Comparison of ENCODE assay signal across 1 cellular context in genomic region chr3:148534089-148534988, GRCh38.
TF ChIP-seq lines count a peak whose summit lies in the region.

No MANE protein-coding gene starts in this region.

TF ChIP-seq in HepG2, 621 proteins besides CTCF, POLR2A, EP300 and RAD21 (continued from another document and continues in another):
- TF ChIP-seq TFAP4 (IDR thresholded peaks at IDR 0.05; ENCODE audit: borderline replicate concordance, low read depth) (no peak), TFE3 (CRISPR knock-in tag; IDR thresholded peaks at IDR 0.05) (no peak), NCOR1 (IDR thresholded peaks at IDR 0.05; ENCODE audit: borderline replicate concordance, low read length) (no peak; the same call in 1 of the 2 replicates), PRMT3 (CRISPR knock-in tag; IDR thresholded peaks at IDR 0.05; ENCODE audit: borderline replicate concordance, low read depth) (no peak), REPIN1 (CRISPR knock-in tag; IDR thresholded peaks at IDR 0.05; ENCODE audit: borderline replicate concordance, low read depth) (no peak), THAP11 (CRISPR knock-in tag; IDR thresholded peaks at IDR 0.05) (peak; percentile 50), FOXA1 (IDR thresholded peaks at IDR 0.05) (no peak), FOXA1 (CRISPR knock-in tag; IDR thresholded peaks at IDR 0.05) (peak; percentile 94), ZNF883 (CRISPR knock-in tag; IDR thresholded peaks at IDR 0.05; ENCODE audit: not compliant biosample characterization) (no peak), RFX5 (IDR thresholded peaks at IDR 0.05; ENCODE audit: low read depth, low read length) (no peak), ZMYM2 (CRISPR knock-in tag; IDR thresholded peaks at IDR 0.05) (no peak), ZBTB37 (CRISPR knock-in tag; IDR thresholded peaks at IDR 0.05) (no peak), ZXDC (CRISPR knock-in tag; IDR thresholded peaks at IDR 0.05) (no peak), ZSCAN12 (CRISPR knock-in tag; IDR thresholded peaks at IDR 0.05) (no peak), SNAPC4 (CRISPR knock-in tag; IDR thresholded peaks at IDR 0.05) (no peak), ZNF256 (CRISPR knock-in tag; conservative IDR thresholded peaks at IDR 0.05) (no peak), RAD51 (IDR thresholded peaks at IDR 0.05; ENCODE audit: borderline replicate concordance) (no peak), ZNF451 (CRISPR knock-in tag; IDR thresholded peaks at IDR 0.05) (no peak), ZNF496 (CRISPR knock-in tag; IDR thresholded peaks at IDR 0.05; ENCODE audit: insufficient replicate concordance) (no peak), MAFF (IDR thresholded peaks at IDR 0.05; ENCODE audit: low read depth, low read length) (peak; percentile 73), EZH2 (conservative IDR thresholded peaks at IDR 0.05; ENCODE audit: low read depth, low read length) (no peak), JUND (CRISPR knock-in tag; IDR thresholded peaks at IDR 0.05) (no peak), ZNF839 (CRISPR knock-in tag; IDR thresholded peaks at IDR 0.05; ENCODE audit: borderline replicate concordance) (no peak), ELF1 (CRISPR knock-in tag; IDR thresholded peaks at IDR 0.05) (peak; percentile 25; the same call in 1 of the 2 replicates), MIER3 (CRISPR knock-in tag; IDR thresholded peaks at IDR 0.05; ENCODE audit: borderline replicate concordance) (peak; percentile 54; the same call in 1 of the 2 replicates), NR0B2 (CRISPR knock-in tag; IDR thresholded peaks at IDR 0.05) (no peak), KMT2A (CRISPR knock-in tag; IDR thresholded peaks at IDR 0.05) (no peak), KLF13 (CRISPR knock-in tag; IDR thresholded peaks at IDR 0.05) (no peak), CC2D1A (CRISPR knock-in tag; IDR thresholded peaks at IDR 0.05) (no peak), ZBTB44 (CRISPR knock-in tag; IDR thresholded peaks at IDR 0.05) (no peak), HNF1A (IDR thresholded peaks at IDR 0.05; ENCODE audit: low read depth) (no peak), HNF1A (CRISPR knock-in tag; IDR thresholded peaks at IDR 0.05; ENCODE audit: borderline replicate concordance) (peak; percentile 53; the same call in 1 of the 2 replicates), ZNF792 (CRISPR knock-in tag; IDR thresholded peaks at IDR 0.05) (peak; percentile 63; the same call in 1 of the 2 replicates), MXD3 (CRISPR knock-in tag; IDR thresholded peaks at IDR 0.05) (no peak), CENPBD1 (CRISPR knock-in tag; IDR thresholded peaks at IDR 0.05; ENCODE audit: borderline replicate concordance, low read depth) (no peak), UBTF (CRISPR knock-in tag; IDR thresholded peaks at IDR 0.05) (no peak), TAF15 (IDR thresholded peaks at IDR 0.05; ENCODE audit: low read depth, low read length, poor library complexity, severe bottlenecking) (no peak), SIX4 (CRISPR knock-in tag; IDR thresholded peaks at IDR 0.05) (no peak), RBM39 (IDR thresholded peaks at IDR 0.05; ENCODE audit: low read depth, low read length, poor library complexity, severe bottlenecking) (no peak), ZKSCAN8 (CRISPR knock-in tag; IDR thresholded peaks at IDR 0.05; ENCODE audit: borderline replicate concordance) (peak; percentile 44; the same call in 1 of the 2 replicates)
